Comparison of ENCODE assay signal across 27 cellular contexts in the genomic region with DNA sequence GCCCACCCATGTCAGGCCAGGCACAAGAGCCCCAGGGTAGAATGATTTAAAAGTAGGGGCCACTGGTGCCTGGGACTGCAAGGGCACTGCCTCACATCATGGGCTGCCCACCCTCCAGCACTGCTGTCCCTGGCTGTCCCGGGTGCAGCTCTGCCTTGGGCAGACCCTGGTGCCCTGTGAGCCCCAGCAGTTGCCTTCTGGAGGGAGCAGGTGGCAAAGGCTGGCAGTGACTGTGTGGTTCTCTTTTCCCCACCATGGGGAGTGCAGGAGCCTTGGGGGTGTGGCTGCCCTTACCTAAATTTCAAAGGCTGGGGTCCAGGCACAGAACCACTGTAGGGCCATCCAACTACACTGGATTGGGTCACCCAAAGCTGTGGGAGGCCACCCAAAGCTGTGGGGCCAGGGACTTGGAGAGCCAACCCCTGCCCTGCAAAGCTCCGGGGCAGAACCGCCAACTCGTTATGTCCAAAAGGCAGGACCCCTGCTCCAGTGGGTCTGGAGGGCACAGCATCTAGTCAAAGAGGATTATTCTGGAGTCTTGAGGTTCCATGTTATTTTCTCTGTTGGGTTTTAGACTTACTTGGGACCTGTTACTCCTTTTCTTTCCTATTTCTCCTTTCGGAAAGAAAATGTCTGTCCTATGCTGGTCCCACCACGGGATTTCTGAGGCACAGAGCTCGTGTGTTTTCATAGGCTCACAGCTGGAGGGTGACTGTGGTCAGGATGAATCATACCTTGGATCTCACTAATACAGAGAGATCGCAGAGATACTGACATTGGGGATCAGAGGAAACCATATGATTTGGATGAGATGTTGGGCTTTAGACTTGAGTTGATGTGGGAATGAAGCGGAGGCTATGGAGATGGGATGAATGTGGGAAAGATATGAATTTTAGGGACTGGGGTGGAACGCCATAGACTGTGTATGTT.
DNase-seq lines count a peak whose midpoint lies in the region; ATAC-seq and TF ChIP-seq lines count a peak whose summit lies in the region.
"Had no signal": no experiment of that assay in that cellular context is flagged by ENCODE, and none has a peak within 500 bp of the region (broad histone marks: within the 10 kb centered on the region; RNA-seq: fewer than 3 reads in every experiment).

No MANE protein-coding gene starts in this region.

- intact Hi-C loops in spleen (cut with DNase I; ENCODE audit: low total_unique reads): no loop called here
- intact Hi-C loops in activated T-helper 1 cell treated with anti-CD3 and anti-CD28 coated beads, Interleukin-12 subunit alpha, Interleukin-12 subunit beta, Interleukin-2, Interleukin-4 antibody, amounts not matched to agents 30 ng/mL and 10 ng/mL and 1 ng/mL, durations not matched to agents 14 hours and 24 hours and 36 hours (cut with micrococcal nuclease): no loop called here

- TF ChIP-seq POLR2A in spleen (IDR thresholded peaks at IDR 0.05): no peak

- peak; percentile 13 for DNase-seq in AG08396 (ENCODE audit: low spot score)
- peak; percentile 44 for DNase-seq in HT1080 (ENCODE audit: low read depth)
- DNase-seq in brain microvascular endothelial cell: peak; percentile 70
- DNase-seq in mesenteric fat pad (ENCODE audit: low spot score): peak; percentile 65
- no peak for DNase-seq in SIG-M5 (lab: John Stamatoyannopoulos, UW)
- no peak for DNase-seq in spleen
- no peak for DNase-seq in activated T-helper 1 cell treated with anti-CD3 and anti-CD28 coated beads, Interleukin-12 subunit alpha, Interleukin-12 subunit beta, Interleukin-2, Interleukin-4 antibody, amounts not matched to agents 30 ng/mL and 10 ng/mL and 1 ng/mL, durations not matched to agents 14 hours and 24 hours and 36 hours (ENCODE audit: low spot score)
- DNase-seq: activated CD4-positive, alpha-beta T cell treated with anti-CD3 and anti-CD28 coated beads, Interleukin-2, amount 10 ng/mL, durations not matched to agents 24 days and 14 days; activated naive CD4-positive, alpha-beta T cell; activated T-cell treated with anti-CD3 and anti-CD28 coated beads, Interleukin-2, amount 50 U/mL, for 4 hours; BE2C; CD8-positive, alpha-beta memory T cell; colonic mucosa; DMS153; effector memory CD4-positive, alpha-beta T cell; GDM1; hippocampal formation; KBM-7; mesenchymal stem cell; NCI-H1436; NCI-H446; NCI-H82; stomach; thyroid gland had no signal

- H3K27ac ChIP-seq in brain microvascular endothelial cell (no peak overlapping the region), spleen (no peak overlapping the region)
- H3K27ac ChIP-seq: colonic mucosa, stomach, thyroid gland, VCaP had no signal

- TF ChIP-seq CTCF in brain microvascular endothelial cell (IDR thresholded peaks at IDR 0.05; ENCODE audit: low read depth, low read length, missing control alignments): no peak
- TF ChIP-seq CTCF in spleen (IDR thresholded peaks at IDR 0.05 in 8 of 11, conservative IDR thresholded peaks at IDR 0.05 in 3 of 11): no peak

- in situ Hi-C loops in brain microvascular endothelial cell (cut with HindIII; ENCODE audit: low pct_ligation_motif_present, low sequenced_read_pairs): no loop called here

- H3K9me3 Mint-ChIP-seq in activated T-helper 1 cell treated with anti-CD3 and anti-CD28 coated beads, Interleukin-12 subunit alpha, Interleukin-12 subunit beta, Interleukin-2, Interleukin-4 antibody, amounts not matched to agents 30 ng/mL and 10 ng/mL and 1 ng/mL, durations not matched to agents 14 hours and 24 hours and 36 hours: no peaks in the 10 kb centered on the region
- H3K9me3 Mint-ChIP-seq: activated CD4-positive, alpha-beta T cell treated with anti-CD3 and anti-CD28 coated beads, Interleukin-2, amount 10 ng/mL, durations not matched to agents 24 days and 14 days had no signal

- no peaks in the 10 kb centered on the region for H3K4me1 Mint-ChIP-seq in activated T-helper 1 cell treated with anti-CD3 and anti-CD28 coated beads, Interleukin-12 subunit alpha, Interleukin-12 subunit beta, Interleukin-2, Interleukin-4 antibody, amounts not matched to agents 30 ng/mL and 10 ng/mL and 1 ng/mL, durations not matched to agents 14 hours and 24 hours and 36 hours (ENCODE audit: low read depth)
- H3K4me1 Mint-ChIP-seq: activated CD4-positive, alpha-beta T cell treated with anti-CD3 and anti-CD28 coated beads, Interleukin-2, amount 10 ng/mL, durations not matched to agents 24 days and 14 days; CD8-positive, alpha-beta memory T cell had no signal

- no peaks in the 10 kb centered on the region for H3K36me3 Mint-ChIP-seq in activated T-helper 1 cell treated with anti-CD3 and anti-CD28 coated beads, Interleukin-12 subunit alpha, Interleukin-12 subunit beta, Interleukin-2, Interleukin-4 antibody, amounts not matched to agents 30 ng/mL and 10 ng/mL and 1 ng/mL, durations not matched to agents 14 hours and 24 hours and 36 hours (ENCODE audit: low read depth)

- no peak overlapping the region for H3K4me3 Mint-ChIP-seq in activated T-helper 1 cell treated with anti-CD3 and anti-CD28 coated beads, Interleukin-12 subunit alpha, Interleukin-12 subunit beta, Interleukin-2, Interleukin-4 antibody, amounts not matched to agents 30 ng/mL and 10 ng/mL and 1 ng/mL, durations not matched to agents 14 hours and 24 hours and 36 hours
- H3K4me3 Mint-ChIP-seq: activated CD4-positive, alpha-beta T cell treated with anti-CD3 and anti-CD28 coated beads, Interleukin-2, amount 10 ng/mL, durations not matched to agents 24 days and 14 days; activated T-cell treated with anti-CD3 and anti-CD28 coated beads, Interleukin-2, amount 50 U/mL, for 4 hours; CD8-positive, alpha-beta memory T cell had no signal

- H3K36me3 ChIP-seq in brain microvascular endothelial cell (replicated peaks) (no peaks in the 10 kb centered on the region), spleen (peaks cover 0 to 62% (median 0%) of the 10 kb centered on the region in 6 donors)
- H3K36me3 ChIP-seq: BE2C, colonic mucosa, HAP-1, thyroid gland had no signal

- no peak overlapping the region for H3K27ac Mint-ChIP-seq in activated T-helper 1 cell treated with anti-CD3 and anti-CD28 coated beads, Interleukin-12 subunit alpha, Interleukin-12 subunit beta, Interleukin-2, Interleukin-4 antibody, amounts not matched to agents 30 ng/mL and 10 ng/mL and 1 ng/mL, durations not matched to agents 14 hours and 24 hours and 36 hours
- H3K27ac Mint-ChIP-seq: activated CD4-positive, alpha-beta T cell treated with anti-CD3 and anti-CD28 coated beads, Interleukin-2, amount 10 ng/mL, durations not matched to agents 24 days and 14 days; CD8-positive, alpha-beta memory T cell had no signal

- no peak for ATAC-seq in GM21390 (IDR thresholded peaks at IDR 0.05; ENCODE audit: unreplicated experiment)
- ATAC-seq: activated T-cell treated with anti-CD3 and anti-CD28 coated beads, Interleukin-2, amount 50 U/mL, for 4 hours had no signal

- 88 to 97% (median 93%) methylated on average over 10 of the region's 10 CpGs for WGBS in spleen, 5 donors

- no peaks in the 10 kb centered on the region for H3K4me1 ChIP-seq in spleen
- H3K4me1 ChIP-seq: BE2C, colonic mucosa, HAP-1, stomach had no signal

- no peak overlapping the region for H3K4me3 ChIP-seq in brain microvascular endothelial cell (ENCODE audit: low read depth, low read length)
- no peak overlapping the region for H3K4me3 ChIP-seq in spleen
- H3K4me3 ChIP-seq: colonic mucosa, HAP-1, stomach, thyroid gland had no signal

- no peaks in the 10 kb centered on the region for H3K27me3 ChIP-seq in brain microvascular endothelial cell (replicated peaks)
- H3K27me3 ChIP-seq in spleen (replicated peaks in 1 of 7): no peaks in the 10 kb centered on the region
- H3K27me3 ChIP-seq: BE2C, colonic mucosa, stomach, thyroid gland had no signal

- peaks cover 0 to 12% (median 6%) of the 10 kb centered on the region in 8 donors for H3K9me3 ChIP-seq in spleen
- H3K9me3 ChIP-seq: BE2C, colonic mucosa, HAP-1, stomach, thyroid gland had no signal

- no peaks in the 10 kb centered on the region for H3K27me3 Mint-ChIP-seq in activated T-helper 1 cell treated with anti-CD3 and anti-CD28 coated beads, Interleukin-12 subunit alpha, Interleukin-12 subunit beta, Interleukin-2, Interleukin-4 antibody, amounts not matched to agents 30 ng/mL and 10 ng/mL and 1 ng/mL, durations not matched to agents 14 hours and 24 hours and 36 hours (ENCODE audit: insufficient read depth)
- H3K27me3 Mint-ChIP-seq: activated CD4-positive, alpha-beta T cell treated with anti-CD3 and anti-CD28 coated beads, Interleukin-2, amount 10 ng/mL, durations not matched to agents 24 days and 14 days had no signal

Comparison
In these comparisons a context has a peak if more than half of its experiments do, and no peak if none do; other contexts are left out.
1. DNase-seq: peak in AG08396 (single experiment), HT1080 (single experiment), brain microvascular endothelial cell (single experiment) and mesenteric fat pad (single experiment); none in SIG-M5 (single experiment), spleen (single experiment) and activated T-helper 1 cell treated with anti-CD3 and anti-CD28 coated beads, Interleukin-12 subunit alpha, Interleukin-12 subunit beta, Interleukin-2, Interleukin-4 antibody, amounts not matched to agents 30 ng/mL and 10 ng/mL and 1 ng/mL, durations not matched to agents 14 hours and 24 hours and 36 hours (single experiment).